Comparison of ENCODE assay signal across 7 cellular contexts in the genomic region with DNA sequence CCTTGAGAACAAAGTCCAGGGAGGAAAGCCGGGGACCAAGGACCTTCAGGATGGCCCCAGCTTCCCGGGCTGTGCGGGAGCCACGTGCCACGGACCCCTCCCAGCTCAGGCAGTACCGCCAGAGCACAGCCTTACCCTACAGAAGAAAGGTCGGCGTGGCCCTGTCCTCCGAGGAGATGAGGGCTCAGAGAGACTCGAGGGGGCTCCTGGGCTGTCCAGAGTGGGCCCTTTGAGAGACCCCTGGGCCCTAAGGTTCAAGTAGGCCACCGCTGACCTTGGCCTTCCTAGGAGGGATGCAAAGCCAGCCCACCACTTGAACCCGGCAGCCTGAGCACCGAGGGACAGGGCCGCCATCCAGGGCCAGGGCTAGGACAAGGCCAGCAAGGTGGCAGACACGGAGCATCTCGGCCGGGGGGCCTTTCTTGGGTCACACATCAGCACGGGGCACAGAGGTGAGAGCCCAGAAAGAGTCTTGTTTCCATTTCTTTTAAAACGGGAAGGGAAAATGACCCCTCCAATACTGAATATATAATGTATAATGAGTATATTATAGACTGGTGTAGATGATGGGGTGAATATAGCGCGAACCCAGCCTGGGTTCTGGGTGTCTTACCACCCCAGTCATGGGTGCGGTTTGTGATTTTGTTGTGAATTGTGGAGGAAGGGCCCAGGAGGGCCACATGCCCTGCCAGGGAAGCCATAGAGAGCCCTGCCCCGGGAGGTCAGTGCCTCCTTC. TPM values are rescaled to one million over a fixed set of nuclear protein-coding genes. Genes with fewer than 3 reads are reported as not detected.
DNase-seq lines count a peak whose midpoint lies in the region; ATAC-seq, FAIRE-seq and TF ChIP-seq lines count a peak whose summit lies in the region.

No MANE protein-coding gene starts in this region.

- no peaks in the 10 kb centered on the region for H3K9me2 ChIP-seq in PC-3 (replicated peaks; ENCODE audit: low read length)

- H3K79me2 ChIP-seq in PC-3 (ENCODE audit: low read length), result no peaks in the 10 kb centered on the region
- no peaks in the 10 kb centered on the region for H3K79me2 ChIP-seq in mesendoderm (ENCODE audit: control insufficient read depth, insufficient read depth, low read length)

- H3K27ac Mint-ChIP-seq in effector memory CD8-positive, alpha-beta T cell, result no peak overlapping the region

- no peak for TF ChIP-seq EP300 in tibial nerve (IDR thresholded peaks at IDR 0.05)

- no peaks in the 10 kb centered on the region for H3K79me1 ChIP-seq in mesendoderm (ENCODE audit: low read length)

- no peak overlapping the region for H3K27ac ChIP-seq in PC-3 (ENCODE audit: low read length)
- no peak overlapping the region for H3K27ac ChIP-seq in mesendoderm (ENCODE audit: low read depth, low read length)
- peak overlapping the region; percentile 53 to 88 (median 72) for H3K27ac ChIP-seq in tibial nerve

- peaks cover 0 to 4% of the 10 kb centered on the region in 2 donors for H3K4me1 Mint-ChIP-seq in effector memory CD8-positive, alpha-beta T cell (ENCODE audit: low read depth in 2 of 2)

- no peak for TF ChIP-seq POLR2A in tibial nerve (IDR thresholded peaks at IDR 0.05)

- no peaks in the 10 kb centered on the region for H3K27me3 ChIP-seq in PC-3 (ENCODE audit: low read length)
- H3K27me3 ChIP-seq in mesendoderm (ENCODE audit: insufficient read depth, low read length, poor library complexity), result no peaks in the 10 kb centered on the region
- no peaks in the 10 kb centered on the region for H3K27me3 ChIP-seq in tibial nerve

- no peak overlapping the region for H4K8ac ChIP-seq in mesendoderm (ENCODE audit: low read depth, low read length)

- CTCF ChIA-PET in PC-3 (lab: Charles Lee), result interaction anchor here (0.7 kb wide), 1 partner anchor 164 kb away, joined by 12 read pairs; no protein-coding TSS in a partner anchor

- H4K20me1 ChIP-seq in PC-3 (ENCODE audit: low read length), result peaks cover under 1% of the 10 kb centered on the region; the same call in 1 of the 2 replicates

- ATAC-seq in PC-3, result peak; percentile 1
- peak; percentile 30 for ATAC-seq in effector memory CD8-positive, alpha-beta T cell (replicated peaks)

- peaks cover 2% of the 10 kb centered on the region; the same call in 1 of the 2 replicates for H3K36me3 ChIP-seq in PC-3 (ENCODE audit: low read depth, low read length)
- H3K36me3 ChIP-seq in mesendoderm (ENCODE audit: control insufficient read depth, insufficient read depth, low read length), result no peaks in the 10 kb centered on the region
- H3K36me3 ChIP-seq in tibial nerve, result peaks cover 0 to 24% (median under 1%) of the 10 kb centered on the region in 3 donors

- no peak overlapping the region for H3K4me3 Mint-ChIP-seq in effector memory CD8-positive, alpha-beta T cell

- H2AK5ac ChIP-seq in mesendoderm (ENCODE audit: low read length), result no peak overlapping the region

- no peak overlapping the region for H2AFZ ChIP-seq in PC-3 (ENCODE audit: low read length)

- no peaks in the 10 kb centered on the region for H3K9me3 Mint-ChIP-seq in effector memory CD8-positive, alpha-beta T cell

- no CpG with 5 or more reads among the region's 23 CpGs for WGBS in mesendoderm (ENCODE audit: extremely low coverage, insufficient coverage, low lambda C conversion rate)
- 29 to 34% methylated on average over 12 to 23 of the region's 23 CpGs for WGBS in tibial nerve, 2 donors

- H2BK5ac ChIP-seq in mesendoderm (ENCODE audit: low read length), result no peak overlapping the region

- H3K9me3 ChIP-seq in PC-3 (ENCODE audit: low read length) (no peaks in the 10 kb centered on the region), tibial nerve (no peaks in the 10 kb centered on the region)

- no peak overlapping the region for H3K4ac ChIP-seq in mesendoderm (ENCODE audit: low read depth, low read length)

- no peak overlapping the region for H2BK120ac ChIP-seq in mesendoderm (ENCODE audit: low read depth, low read length)

- POLR2A ChIA-PET in PC-3 (lab: Charles Lee; ENCODE audit: unreplicated experiment), result no interaction called here

- no peak overlapping the region for H3K23ac ChIP-seq in mesendoderm (ENCODE audit: low read length)

- H4K5ac ChIP-seq in mesendoderm (ENCODE audit: low read length), result no peak overlapping the region

- no peak for DNase-seq in PC-3
- no peak for DNase-seq in effector memory CD8-positive, alpha-beta T cell
- no peak for DNase-seq in mesendoderm
- DNase-seq in tibial nerve (ENCODE audit: low spot score in 2 of 2), result no peak
- no peak for DNase-seq in stimulated activated naive CD4-positive, alpha-beta T cell (lab: John Stamatoyannopoulos, UW)
- DNase-seq in frontal cortex (ENCODE audit: low spot score in 2 of 2), result no peak
- DNase-seq in NOMO-1 treated with DMSO at 0.1 percent for 48 hours (lab: John Stamatoyannopoulos, UW; ENCODE audit: unreplicated experiment), result no peak

- H3K9ac ChIP-seq in PC-3 (ENCODE audit: low read length) (no peak overlapping the region), mesendoderm (ENCODE audit: low read length) (no peak overlapping the region)

- BruUV-seq in PC-3 (replicated peaks; lab: Mats Ljungman, UMichigan), result TSS peak; percentile 16

- H3K4me3 ChIP-seq in PC-3 (ENCODE audit: low read length) (no peak overlapping the region), mesendoderm (ENCODE audit: low read length) (no peak overlapping the region), tibial nerve (no peak overlapping the region)

- H3F3A ChIP-seq in PC-3 (ENCODE audit: low read length, unreplicated experiment), result peaks cover 3% of the 10 kb centered on the region

- no peak overlapping the region for H2BK15ac ChIP-seq in mesendoderm (replicated peaks; ENCODE audit: low read depth)

- H3K36me3 Mint-ChIP-seq in effector memory CD8-positive, alpha-beta T cell (ENCODE audit: insufficient read depth), result no peaks in the 10 kb centered on the region

- no peaks in the 10 kb centered on the region for H3K4me1 ChIP-seq in PC-3 (ENCODE audit: insufficient read depth, low read length)
- no peaks in the 10 kb centered on the region for H3K4me1 ChIP-seq in mesendoderm (ENCODE audit: control insufficient read depth, low read depth, low read length)
- H3K4me1 ChIP-seq in tibial nerve, result peaks cover 0 to 81% (median 23%) of the 10 kb centered on the region in 4 donors

- H3K4me2 ChIP-seq in PC-3 (ENCODE audit: low read length) (no peak overlapping the region), mesendoderm (ENCODE audit: low read length) (no peak overlapping the region)

- H3K56ac ChIP-seq in mesendoderm (ENCODE audit: low read length), result peak overlapping the region; percentile 35

- TF ChIP-seq CTCF in PC-3 (conservative IDR thresholded peaks at IDR 0.05; ENCODE audit: low read depth, low read length) (no peak), tibial nerve (IDR thresholded peaks at IDR 0.05) (no peak)

- no peaks in the 10 kb centered on the region for H3K27me3 Mint-ChIP-seq in effector memory CD8-positive, alpha-beta T cell

- intact Hi-C loops in PC-3 (cut with micrococcal nuclease), result loop anchor here (2.0 kb wide), 1 partner anchor 109 kb away; no protein-coding TSS in a partner anchor

- FAIRE-seq in frontal cortex (lab: Jason Lieb, UNC), result no peak

- no peak overlapping the region for H3K18ac ChIP-seq in mesendoderm (ENCODE audit: low read length)

RNA-seq across cellular contexts. Expression of a gene that starts 34.4 kb away (rescaled TPM):
- total RNA-seq in PC-3 (2014; rRNA removed) (6.0 and 7.7 TPM in 2 replicates), tibial nerve (10 to 100 TPM; 18.9 to 43.5 (median 27.2) TPM), frontal cortex (4.9 TPM)
- 0.49 TPM for polyA plus RNA-seq in mesendoderm (2013, experiment 1 of 2)
- polyA plus RNA-seq in mesendoderm (2013, experiment 2 of 2), result 0.69 TPM

Comparison
In these comparisons a context has a peak if more than half of its experiments do, and no peak if none do; other contexts are left out.
1. H3K27ac ChIP-seq: peak in tibial nerve (4 of 4); none in PC-3 (single experiment) and mesendoderm (single experiment).